Comparison of ENCODE assay signal across 12 cellular contexts in the genomic region with DNA sequence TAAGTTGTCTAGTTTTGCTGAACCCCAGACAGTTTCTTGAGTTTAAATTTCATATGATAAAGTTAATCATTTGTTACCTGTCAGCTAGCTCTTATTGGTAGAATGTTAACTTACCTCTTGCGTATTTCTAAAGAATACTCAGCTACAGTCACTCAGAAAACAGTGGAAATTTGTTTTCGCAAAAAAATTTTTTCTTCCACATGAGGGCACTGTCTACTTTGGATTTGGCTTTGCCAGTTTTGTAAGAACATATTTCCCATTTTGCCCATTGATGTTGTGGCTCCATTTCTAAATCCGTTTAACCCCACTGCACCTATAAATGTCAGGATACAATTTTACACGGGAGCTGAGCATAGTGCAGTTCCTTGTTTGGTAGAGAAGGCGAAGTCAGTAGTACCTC. TPM values are rescaled to one million over a fixed set of nuclear protein-coding genes. Genes with fewer than 3 reads are reported as not detected.
DNase-seq lines count a peak whose midpoint lies in the region; TF ChIP-seq lines count a peak whose summit lies in the region.
"Had no signal": no experiment of that assay in that cellular context is flagged by ENCODE, and none has a peak within 500 bp of the region (broad histone marks: within the 10 kb centered on the region; RNA-seq: fewer than 3 reads in every experiment).

No MANE protein-coding gene starts in this region.

- DNase-seq in SIG-M5 treated with dmso at 0.1 percent for 504 hours (lab: John Stamatoyannopoulos, UW; ENCODE audit: unreplicated experiment) (peak; percentile 7), SIG-M5 (lab: John Stamatoyannopoulos, UW) (no peak), NCI-H82 (lab: John Stamatoyannopoulos, UW) (peak; percentile 35), epithelial cell of proximal tubule (ENCODE audit: low read depth) (no peak), superior temporal gyrus (ENCODE audit: extremely low spot score) (peak; percentile 79), HuH-7.5 (ENCODE audit: low spot score) (no peak), right atrium auricular region (ENCODE audit: low spot score) (no peak), amygdala (lab: John Stamatoyannopoulos, UW) (no peak)
- DNase-seq: activated CD4-positive, alpha-beta T cell treated with anti-CD3 and anti-CD28 coated beads, Interleukin-2, amount 50 U/mL, for 4 hours; CD4-positive, alpha-beta memory T cell; cerebellar nuclear complex; thyroid gland had no signal

- TF ChIP-seq CTCF in epithelial cell of proximal tubule (conservative IDR thresholded peaks at IDR 0.05; ENCODE audit: low read depth, low read length): peak; percentile 56
- TF ChIP-seq CTCF in right atrium auricular region (IDR thresholded peaks at IDR 0.05): peak in 1 of 2 donors; percentile 18

- no peaks in the 10 kb centered on the region for H3K27me3 ChIP-seq in right atrium auricular region
- H3K27me3 ChIP-seq: thyroid gland had no signal

- H3K4me1 ChIP-seq in right atrium auricular region: no peaks in the 10 kb centered on the region
- H3K4me1 ChIP-seq: thyroid gland had no signal

- H3K9me3 ChIP-seq in right atrium auricular region: no peaks in the 10 kb centered on the region
- H3K9me3 ChIP-seq: thyroid gland had no signal

- H3K27ac ChIP-seq in right atrium auricular region: no peak overlapping the region
- H3K27ac ChIP-seq: thyroid gland had no signal

- H3K4me3 ChIP-seq in epithelial cell of proximal tubule (ENCODE audit: low read depth, low read length): no peak overlapping the region
- no peak overlapping the region for H3K4me3 ChIP-seq in right atrium auricular region
- H3K4me3 ChIP-seq: thyroid gland had no signal

- H3K36me3 ChIP-seq in right atrium auricular region: no peaks in the 10 kb centered on the region
- H3K36me3 ChIP-seq: thyroid gland had no signal

RNA-seq across cellular contexts. Expression of a gene that starts 19.1 kb away (rescaled TPM):
- 21.2 and 24.7 TPM in 2 replicates for total RNA-seq in epithelial cell of proximal tubule
- 10 to 100 TPM; 12.7 to 13.1 TPM for total RNA-seq in right atrium auricular region

Comparison
In these comparisons a context has a peak if more than half of its experiments do, and no peak if none do; other contexts are left out.
1. DNase-seq: peak in SIG-M5 treated with dmso at 0.1 percent for 504 hours (single experiment), NCI-H82 (single experiment) and superior temporal gyrus (single experiment); none in SIG-M5 (single experiment), epithelial cell of proximal tubule (single experiment), HuH-7.5 (single experiment), right atrium auricular region (single experiment) and amygdala (0 of 56).